In genomic region chr13:32300406-32300805, GRCh38 we compare ENCODE assay signal across 31 cellular contexts. TPM values are rescaled to one million over a fixed set of nuclear protein-coding genes. Genes with fewer than 3 reads are reported as not detected.
"Had no signal": no experiment of that assay in that cellular context is flagged by ENCODE, and none has a peak within 500 bp of the region (broad histone marks: within the 10 kb centered on the region; RNA-seq: fewer than 3 reads in every experiment).

No MANE protein-coding gene starts in this region.

- H3K36me3 Mint-ChIP-seq: activated CD8-positive, alpha-beta memory T cell treated with anti-CD3 and anti-CD28 coated beads, Interleukin-2, amount 10 ng/mL, durations not matched to agents 7 days and 5 days; activated naive CD8-positive, alpha-beta T cell; activated naive CD8-positive, alpha-beta T cell treated with anti-CD3 and anti-CD28 coated beads, Interleukin-2, amount 10 ng/mL, durations not matched to agents 7 days and 5 days had no signal

- H3K9me3 Mint-ChIP-seq: activated CD4-positive, alpha-beta memory T cell treated with anti-CD3 and anti-CD28 coated beads, Interleukin-2, amount 10 ng/mL, durations not matched to agents 7 days and 5 days; activated CD4-positive, alpha-beta T cell treated with anti-CD3 and anti-CD28 coated beads, Interleukin-2, amount 10 ng/mL, durations not matched to agents 7 days and 5 days; activated naive CD8-positive, alpha-beta T cell treated with anti-CD3 and anti-CD28 coated beads, Interleukin-2, amount 10 ng/mL, durations not matched to agents 7 days and 5 days; activated naive CD8-positive, alpha-beta T cell treated with anti-CD3 and anti-CD28 coated beads, Interleukin-2, amount 50 U/mL, for 24 hours; activated T-cell treated with anti-CD3 and anti-CD28 coated beads, Interleukin-2, amount 50 U/mL, for 24 hours; activated T-helper 2 cell treated with anti-CD3 and anti-CD28 coated beads, Interferon-gamma antibody, Interleukin-2, Interleukin-4, amounts not matched to agents 10 μg/mL and 5 μg/mL and 100 μg/mL, durations not matched to agents 14 hours and 24 hours and 36 hours; brain; central memory CD8-positive, alpha-beta T cell; T-helper 1 cell treated with Interleukin-12 subunit alpha and Interleukin-12 subunit beta and Interleukin-4 antibody, amounts not matched to agents 30 μg/mL and 1 μg/mL, for 36 hours; T-helper 2 cell treated with Interferon-gamma antibody and Interleukin-4, amounts not matched to agents 5 μg/mL and 100 μg/mL, for 36 hours had no signal

- DNase-seq: activated CD4-positive, alpha-beta memory T cell treated with anti-CD3 and anti-CD28 coated beads, Interleukin-2, amount 10 ng/mL, durations not matched to agents 7 days and 5 days; activated CD4-positive, alpha-beta T cell treated with anti-CD3 and anti-CD28 coated beads for 1 hour; activated CD4-positive, alpha-beta T cell treated with anti-CD3 and anti-CD28 coated beads, Interleukin-2, amount 10 ng/mL, durations not matched to agents 7 days and 5 days; activated CD4-positive, CD25-positive, alpha-beta regulatory T cell; activated CD8-positive, alpha-beta memory T cell treated with anti-CD3 and anti-CD28 coated beads for 24 hours; activated CD8-positive, alpha-beta memory T cell treated with anti-CD3 and anti-CD28 coated beads, Interleukin-2, amount 10 ng/mL, durations not matched to agents 7 days and 5 days; activated CD8-positive, alpha-beta memory T cell treated with anti-CD3 and anti-CD28 coated beads, Interleukin-2, amount 50 U/mL, for 48 hours; activated CD8-positive, alpha-beta T cell treated with anti-CD3 and anti-CD28 coated beads, Interleukin-2, amount 10 ng/mL, durations not matched to agents 7 days and 5 days; activated effector memory CD4-positive, alpha-beta T cell treated with Interleukin-2 at 50 U/mL for 16 hours; activated gamma-delta T cell; activated naive CD4-positive, alpha-beta T cell treated with anti-CD3 and anti-CD28 coated beads, Interleukin-2, amount 50 U/mL, for 16 hours; activated naive CD4-positive, alpha-beta T cell treated with Interleukin-2 at 50 U/mL for 16 hours; activated naive CD8-positive, alpha-beta T cell treated with anti-CD3 and anti-CD28 coated beads, Interleukin-2, amount 10 ng/mL, durations not matched to agents 7 days and 5 days; activated naive CD8-positive, alpha-beta T cell treated with anti-CD3 and anti-CD28 coated beads, Interleukin-2, amount 50 U/mL, for 24 hours; activated T-cell treated with anti-CD3 and anti-CD28 coated beads, Interleukin-2, amount 50 U/mL, for 24 hours; amygdala; anterior cingulate cortex; caudate nucleus; cerebellar nuclear complex; SW 1271; T-helper 9 cell had no signal

- H3K27me3 Mint-ChIP-seq: brain had no signal

- H3K4me3 Mint-ChIP-seq: activated CD4-positive, alpha-beta memory T cell treated with anti-CD3 and anti-CD28 coated beads, Interleukin-2, amount 10 ng/mL, durations not matched to agents 7 days and 5 days; activated CD4-positive, alpha-beta T cell treated with anti-CD3 and anti-CD28 coated beads for 36 hours; activated CD4-positive, alpha-beta T cell treated with anti-CD3 and anti-CD28 coated beads, Interleukin-2, amount 10 ng/mL, durations not matched to agents 7 days and 5 days; activated CD8-positive, alpha-beta memory T cell treated with anti-CD3 and anti-CD28 coated beads, Interleukin-2, amount 10 ng/mL, durations not matched to agents 7 days and 5 days; activated CD8-positive, alpha-beta T cell treated with anti-CD3 and anti-CD28 coated beads, Interleukin-2, amount 10 ng/mL, durations not matched to agents 7 days and 5 days; activated naive CD8-positive, alpha-beta T cell; activated naive CD8-positive, alpha-beta T cell treated with anti-CD3 and anti-CD28 coated beads, Interleukin-2, amount 10 ng/mL, durations not matched to agents 7 days and 5 days; activated naive CD8-positive, alpha-beta T cell treated with anti-CD3 and anti-CD28 coated beads, Interleukin-2, amount 50 U/mL, for 24 hours; activated T-cell treated with anti-CD3 and anti-CD28 coated beads, Interleukin-2, amount 50 U/mL, for 24 hours; brain; central memory CD8-positive, alpha-beta T cell; T-helper 1 cell treated with Interleukin-12 subunit alpha and Interleukin-12 subunit beta and Interleukin-4 antibody, amounts not matched to agents 30 μg/mL and 1 μg/mL, for 36 hours; T-helper 2 cell treated with Interferon-gamma antibody and Interleukin-4, amounts not matched to agents 5 μg/mL and 100 μg/mL, for 36 hours had no signal

- H3K27ac Mint-ChIP-seq: activated CD4-positive, alpha-beta memory T cell treated with anti-CD3 and anti-CD28 coated beads, Interleukin-2, amount 10 ng/mL, durations not matched to agents 7 days and 5 days; activated CD4-positive, alpha-beta T cell treated with anti-CD3 and anti-CD28 coated beads, Interleukin-2, amount 10 ng/mL, durations not matched to agents 7 days and 5 days; activated CD8-positive, alpha-beta memory T cell treated with anti-CD3 and anti-CD28 coated beads, Interleukin-2, amount 10 ng/mL, durations not matched to agents 7 days and 5 days; activated CD8-positive, alpha-beta T cell treated with anti-CD3 and anti-CD28 coated beads, Interleukin-2, amount 10 ng/mL, durations not matched to agents 7 days and 5 days; activated naive CD8-positive, alpha-beta T cell; activated naive CD8-positive, alpha-beta T cell treated with anti-CD3 and anti-CD28 coated beads, Interleukin-2, amount 10 ng/mL, durations not matched to agents 7 days and 5 days; activated naive CD8-positive, alpha-beta T cell treated with anti-CD3 and anti-CD28 coated beads, Interleukin-2, amount 50 U/mL, for 24 hours; activated T-helper 2 cell treated with anti-CD3 and anti-CD28 coated beads, Interferon-gamma antibody, Interleukin-2, Interleukin-4, amounts not matched to agents 10 μg/mL and 5 μg/mL and 100 μg/mL, durations not matched to agents 14 hours and 24 hours and 36 hours; brain; T-helper 1 cell treated with Interleukin-12 subunit alpha and Interleukin-12 subunit beta and Interleukin-4 antibody, amounts not matched to agents 30 μg/mL and 1 μg/mL, for 36 hours; T-helper 2 cell treated with Interferon-gamma antibody and Interleukin-4, amounts not matched to agents 5 μg/mL and 100 μg/mL, for 36 hours had no signal

- ATAC-seq: activated CD8-positive, alpha-beta T cell treated with anti-CD3 and anti-CD28 coated beads, Interleukin-2, amount 10 ng/mL, durations not matched to agents 7 days and 5 days had no signal

- H3K4me1 Mint-ChIP-seq: central memory CD8-positive, alpha-beta T cell had no signal

RNA-seq across cellular contexts. Expression of gene ZAR1L, which starts 14.8 kb away (rescaled TPM):
- total RNA-seq: activated CD4-positive, alpha-beta memory T cell treated with anti-CD3 and anti-CD28 coated beads, Interleukin-2, amount 10 ng/mL, durations not matched to agents 7 days and 5 days; activated CD4-positive, alpha-beta T cell treated with anti-CD3 and anti-CD28 coated beads for 36 hours; activated CD4-positive, alpha-beta T cell treated with anti-CD3 and anti-CD28 coated beads, Interleukin-2, amount 10 ng/mL, durations not matched to agents 7 days and 5 days; activated CD8-positive, alpha-beta memory T cell treated with anti-CD3 and anti-CD28 coated beads, Interleukin-2, amount 10 ng/mL, durations not matched to agents 7 days and 5 days; activated CD8-positive, alpha-beta T cell treated with anti-CD3 and anti-CD28 coated beads, Interleukin-2, amount 10 ng/mL, durations not matched to agents 7 days and 5 days; activated naive CD8-positive, alpha-beta T cell treated with anti-CD3 and anti-CD28 coated beads, Interleukin-2, amount 10 ng/mL, durations not matched to agents 7 days and 5 days; activated T-helper 2 cell treated with anti-CD3 and anti-CD28 coated beads, Interferon-gamma antibody, Interleukin-2, Interleukin-4, amounts not matched to agents 10 μg/mL and 5 μg/mL and 100 μg/mL, durations not matched to agents 14 hours and 24 hours and 36 hours; ascending aorta; bronchial epithelial cell; cardiac muscle cell had no signal
